15 cellular contexts compared by ENCODE assay signal in genomic region chr9:99013550-99013949, GRCh38.
A peak's percentile ranks its signal among the peaks of the same experiment; 100 is the strongest.
DNase-seq lines count a peak whose midpoint lies in the region; ATAC-seq and TF ChIP-seq lines count a peak whose summit lies in the region.
"Had no signal": no experiment of that assay in that cellular context is flagged by ENCODE, and none has a peak within 500 bp of the region (broad histone marks: within the 10 kb centered on the region; RNA-seq: fewer than 3 reads in every experiment).

No MANE protein-coding gene starts in this region.

- peak overlapping the region; percentile 71 for H2AFZ ChIP-seq in OCI-LY7 (ENCODE audit: low read length)

- no peaks in the 10 kb centered on the region for H4K20me1 ChIP-seq in OCI-LY7 (ENCODE audit: insufficient read depth, low read length)

- no peaks in the 10 kb centered on the region for H3K9me2 ChIP-seq in OCI-LY7 (ENCODE audit: insufficient read depth, low read length)

- POLR2A ChIA-PET in OCI-LY7 (lab: Charles Lee) = interaction anchor here (0.6 to 1.2 kb wide), 5 partner anchors 21 to 218 kb away, joined by 3 to 7 read pairs (median 3); no protein-coding TSS in a partner anchor

- no peak overlapping the region for H3K27ac ChIP-seq in OCI-LY7 (ENCODE audit: low read depth, low read length, poor library complexity, severe bottlenecking)
- H3K27ac ChIP-seq: left lung, suprapubic skin had no signal

- CTCF ChIA-PET in OCI-LY7 (lab: Charles Lee; ENCODE audit: unreplicated experiment) = interaction anchor here (0.5 kb wide), 1 partner anchor 105 kb away, joined by 3 read pairs; no protein-coding TSS in a partner anchor

- peaks cover 41% of the 10 kb centered on the region for H3K9me3 ChIP-seq in OCI-LY7 (ENCODE audit: low read length)
- H3K9me3 ChIP-seq: suprapubic skin had no signal

- H3K36me3 ChIP-seq in OCI-LY7 (ENCODE audit: insufficient read depth, low read length) = no peaks in the 10 kb centered on the region
- H3K36me3 ChIP-seq: left lung, suprapubic skin had no signal

- no peaks in the 10 kb centered on the region for H3K79me2 ChIP-seq in OCI-LY7 (ENCODE audit: insufficient read depth, low read depth, low read length)

- peak overlapping the region; percentile 77 for H3K27ac Mint-ChIP-seq in activated T-helper 17 cell treated with anti-CD3 and anti-CD28 coated beads, Interleukin-2, amount 50 U/mL, for 72 hours
- H3K27ac Mint-ChIP-seq in natural killer cell treated with Interleukin-12 subunit alpha and Interleukin-12 subunit beta and Interleukin-15 and Interleukin-18, amount 100 ng/mL, for 72 hours = peak overlapping the region; percentile 88 to 96

- peaks cover 5% of the 10 kb centered on the region for H3K4me1 Mint-ChIP-seq in activated T-helper 17 cell treated with anti-CD3 and anti-CD28 coated beads, Interleukin-2, amount 50 U/mL, for 72 hours
- peaks cover 23 to 31% of the 10 kb centered on the region in 2 donors for H3K4me1 Mint-ChIP-seq in natural killer cell treated with Interleukin-12 subunit alpha and Interleukin-12 subunit beta and Interleukin-15 and Interleukin-18, amount 100 ng/mL, for 72 hours (ENCODE audit: low read depth in 2 of 2)

- no peaks in the 10 kb centered on the region for H3K36me3 Mint-ChIP-seq in activated T-helper 17 cell treated with anti-CD3 and anti-CD28 coated beads, Interleukin-2, amount 50 U/mL, for 72 hours (ENCODE audit: low read depth)
- H3K36me3 Mint-ChIP-seq in natural killer cell treated with Interleukin-12 subunit alpha and Interleukin-12 subunit beta and Interleukin-15 and Interleukin-18, amount 100 ng/mL, for 72 hours = peaks cover 6% of the 10 kb centered on the region

- H3K4me1 ChIP-seq in OCI-LY7 (ENCODE audit: insufficient read depth, low read length, poor library complexity, severe bottlenecking) = no peaks in the 10 kb centered on the region
- H3K4me1 ChIP-seq: left lung, suprapubic skin had no signal

- peaks cover 5% of the 10 kb centered on the region for H3K9me3 Mint-ChIP-seq in activated T-helper 17 cell treated with anti-CD3 and anti-CD28 coated beads, Interleukin-2, amount 50 U/mL, for 72 hours
- H3K9me3 Mint-ChIP-seq in natural killer cell treated with Interleukin-12 subunit alpha and Interleukin-12 subunit beta and Interleukin-15 and Interleukin-18, amount 100 ng/mL, for 72 hours = no peaks in the 10 kb centered on the region

- no peak overlapping the region for H3K4me2 ChIP-seq in OCI-LY7 (ENCODE audit: low read length)

- no peak overlapping the region for H3K4me3 ChIP-seq in OCI-LY7 (ENCODE audit: low read depth, low read length, poor library complexity, severe bottlenecking)
- H3K4me3 ChIP-seq: left lung, suprapubic skin had no signal

- intact Hi-C loops in OCI-LY7 (cut with micrococcal nuclease; ENCODE audit: unreplicated experiment) = no loop called here
- intact Hi-C loops in left cardiac atrium (cut with DNase I) = no loop called here

- H3K4me3 Mint-ChIP-seq in activated T-helper 17 cell treated with anti-CD3 and anti-CD28 coated beads, Interleukin-2, amount 50 U/mL, for 72 hours = peak overlapping the region; percentile 67
- H3K4me3 Mint-ChIP-seq in natural killer cell treated with Interleukin-12 subunit alpha and Interleukin-12 subunit beta and Interleukin-15 and Interleukin-18, amount 100 ng/mL, for 72 hours = peak overlapping the region; percentile 68

- no TSS peak for BruUV-seq in OCI-LY7 (replicated peaks; lab: Mats Ljungman, UMichigan)

- peak; percentile 57 for DNase-seq in SIG-M5 treated with dmso at 0.1 percent for 504 hours (lab: John Stamatoyannopoulos, UW; ENCODE audit: unreplicated experiment)
- DNase-seq in SIG-M5 (lab: John Stamatoyannopoulos, UW) = no peak
- no peak for DNase-seq in OCI-LY7 (ENCODE audit: low spot score)
- no peak for DNase-seq in natural killer cell treated with Interleukin-12 subunit alpha and Interleukin-12 subunit beta and Interleukin-15 and Interleukin-18, amount 100 ng/mL, for 72 hours (ENCODE audit: low spot score)
- no peak for DNase-seq in ureter (ENCODE audit: low spot score)
- DNase-seq in left cardiac atrium = no peak
- DNase-seq: activated effector memory CD4-positive, alpha-beta T cell treated with anti-CD3 and anti-CD28 coated beads, Interleukin-2, amount 50 U/mL, for 16 hours; effector CD8-positive, alpha-beta T cell; left lung; NCI-H1436 treated with DMSO at 0.1 percent for 48 hours; NCI-H510A had no signal

- no peaks in the 10 kb centered on the region for H3K27me3 Mint-ChIP-seq in activated T-helper 17 cell treated with anti-CD3 and anti-CD28 coated beads, Interleukin-2, amount 50 U/mL, for 72 hours
- H3K27me3 Mint-ChIP-seq in natural killer cell treated with Interleukin-12 subunit alpha and Interleukin-12 subunit beta and Interleukin-15 and Interleukin-18, amount 100 ng/mL, for 72 hours = no peaks in the 10 kb centered on the region

- peak; percentile 60 for ATAC-seq in activated T-helper 17 cell treated with anti-CD3 and anti-CD28 coated beads, Interleukin-2, amount 50 U/mL, for 72 hours (replicated peaks)
- ATAC-seq in natural killer cell treated with Interleukin-12 subunit alpha and Interleukin-12 subunit beta and Interleukin-15 and Interleukin-18, amount 100 ng/mL, for 72 hours = peak; percentile 48 to 68
- ATAC-seq in HG02759 (IDR thresholded peaks at IDR 0.05; ENCODE audit: unreplicated experiment) (no peak), left cardiac atrium (no peak)
- ATAC-seq: left lung, Panc1 had no signal

- TF ChIP-seq CTCF in OCI-LY7 (conservative IDR thresholded peaks at IDR 0.05; ENCODE audit: low read length) = no peak

Comparison
In these comparisons a context has a peak if more than half of its experiments do, and no peak if none do; other contexts are left out.
1. ATAC-seq: peak in activated T-helper 17 cell treated with anti-CD3 and anti-CD28 coated beads, Interleukin-2, amount 50 U/mL, for 72 hours (single experiment) and natural killer cell treated with Interleukin-12 subunit alpha and Interleukin-12 subunit beta and Interleukin-15 and Interleukin-18, amount 100 ng/mL, for 72 hours (2 of 2); none in HG02759 (single experiment) and left cardiac atrium (0 of 2).